ENCODE assay signal across 18 cellular contexts in the genomic region with DNA sequence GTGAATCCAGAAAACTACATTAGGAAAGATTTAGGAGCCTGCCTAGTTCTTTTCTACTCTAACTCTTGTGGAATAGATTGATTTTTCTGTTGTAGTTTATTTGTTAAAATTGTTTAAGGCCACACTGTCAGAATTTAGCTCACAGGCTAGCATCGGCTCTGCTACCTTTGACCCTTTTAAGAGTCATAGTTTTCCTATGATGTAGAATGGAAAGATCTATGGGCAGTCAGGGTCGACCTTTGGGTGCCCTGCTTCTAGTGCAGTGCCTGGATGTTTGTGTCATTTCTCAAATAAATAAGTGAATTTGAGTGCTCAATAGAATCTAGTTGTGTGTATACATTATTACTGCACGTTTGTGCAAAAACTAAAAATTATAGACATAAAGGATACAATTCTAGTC.
"Had no signal": no experiment of that assay in that cellular context is flagged by ENCODE, and none has a peak within 500 bp of the region (broad histone marks: within the 10 kb centered on the region; RNA-seq: fewer than 3 reads in every experiment).

No MANE protein-coding gene starts in this region.

- H3K36me3 ChIP-seq: prostate gland, right lobe of liver, suprapubic skin, upper lobe of right lung had no signal

- ATAC-seq: activated CD8-positive, alpha-beta memory T cell treated with anti-CD3 and anti-CD28 coated beads, Interleukin-2, amount 10 ng/mL, durations not matched to agents 7 days and 5 days; naive thymus-derived CD8-positive, alpha-beta T cell had no signal

- H3K4me1 ChIP-seq: right lobe of liver had no signal

- H3K4me3 ChIP-seq: prostate gland, right lobe of liver, suprapubic skin, upper lobe of right lung had no signal

- H3K9me3 ChIP-seq: prostate gland, right lobe of liver, suprapubic skin, upper lobe of right lung had no signal

- H3K27me3 ChIP-seq: brain microvascular endothelial cell, right lobe of liver, suprapubic skin, upper lobe of right lung had no signal

- DNase-seq: activated CD4-positive, alpha-beta T cell treated with anti-CD3 and anti-CD28 coated beads for 1 hour; activated CD4-positive, alpha-beta T cell treated with anti-CD3 and anti-CD28 coated beads, Interleukin-2, amount 50 U/mL, for 48 hours; activated CD8-positive, alpha-beta memory T cell treated with anti-CD3 and anti-CD28 coated beads, Interleukin-2, amount 10 ng/mL, durations not matched to agents 7 days and 5 days; activated effector memory CD4-positive, alpha-beta T cell treated with anti-CD3 and anti-CD28 coated beads, Interleukin-2, amount 50 U/mL, for 16 hours; activated naive CD8-positive, alpha-beta T cell treated with anti-CD3 and anti-CD28 coated beads for 36 hours; activated T-cell treated with anti-CD3 and anti-CD28 coated beads, Interleukin-2, amount 50 U/mL, for 24 hours; brain microvascular endothelial cell; endodermal cell; erythroblast; hippocampal formation; naive thymus-derived CD8-positive, alpha-beta T cell; nucleus accumbens; right lobe of liver; stimulated activated CD4-positive, alpha-beta T cell treated with anti-CD3 and anti-CD28 coated beads, Interleukin-2, amount 100 ng/mL, for 24 hours; stimulated activated naive CD4-positive, alpha-beta T cell treated with Interleukin-2 at 50 U/mL for 16 hours; upper lobe of right lung had no signal

- H3K27ac ChIP-seq: brain microvascular endothelial cell, prostate gland, right lobe of liver, suprapubic skin, upper lobe of right lung had no signal
